In genomic region chr5:143404416-143405062, GRCh38 we compare ENCODE assay signal across 8 cellular contexts. TPM values are rescaled to one million over a fixed set of nuclear protein-coding genes. Genes with fewer than 3 reads are reported as not detected.
A peak's percentile ranks its signal among the peaks of the same experiment; 100 is the strongest.
DNase-seq lines count a peak whose midpoint lies in the region; ATAC-seq and TF ChIP-seq lines count a peak whose summit lies in the region.

No MANE protein-coding gene starts in this region.

- peak overlapping the region; percentile 85 to 93 for H3K4me3 Mint-ChIP-seq in CD14-positive monocyte
- peak overlapping the region; percentile 95 for H3K4me3 Mint-ChIP-seq in activated T-helper 1 cell treated with anti-CD3 and anti-CD28 coated beads, Interleukin-12 subunit alpha, Interleukin-12 subunit beta, Interleukin-2, Interleukin-4 antibody, amounts not matched to agents 30 ng/mL and 10 ng/mL and 1 ng/mL, durations not matched to agents 14 hours and 24 hours and 36 hours
- H3K4me3 Mint-ChIP-seq in naive thymus-derived CD8-positive, alpha-beta T cell, result peak overlapping the region; percentile 91 to 98 (median 96)

- H3K4me1 Mint-ChIP-seq in CD14-positive monocyte, result peaks cover 28% of the 10 kb centered on the region
- H3K4me1 Mint-ChIP-seq in activated T-helper 1 cell treated with anti-CD3 and anti-CD28 coated beads, Interleukin-12 subunit alpha, Interleukin-12 subunit beta, Interleukin-2, Interleukin-4 antibody, amounts not matched to agents 30 ng/mL and 10 ng/mL and 1 ng/mL, durations not matched to agents 14 hours and 24 hours and 36 hours (ENCODE audit: low read depth), result peaks cover 41% of the 10 kb centered on the region
- peaks cover 18 to 36% (median 34%) of the 10 kb centered on the region in 4 donors for H3K4me1 Mint-ChIP-seq in naive thymus-derived CD8-positive, alpha-beta T cell

- peaks cover 13 to 22% of the 10 kb centered on the region in 2 donors for H3K36me3 Mint-ChIP-seq in CD14-positive monocyte
- H3K36me3 Mint-ChIP-seq in activated T-helper 1 cell treated with anti-CD3 and anti-CD28 coated beads, Interleukin-12 subunit alpha, Interleukin-12 subunit beta, Interleukin-2, Interleukin-4 antibody, amounts not matched to agents 30 ng/mL and 10 ng/mL and 1 ng/mL, durations not matched to agents 14 hours and 24 hours and 36 hours (ENCODE audit: low read depth), result peaks cover 23% of the 10 kb centered on the region
- H3K36me3 Mint-ChIP-seq in naive thymus-derived CD8-positive, alpha-beta T cell, result peaks cover 0 to 14% (median 13%) of the 10 kb centered on the region in 3 donors

- peaks cover 0 to 2% (median 0%) of the 10 kb centered on the region in 7 donors for H3K9me3 Mint-ChIP-seq in CD14-positive monocyte
- H3K9me3 Mint-ChIP-seq in activated T-helper 1 cell treated with anti-CD3 and anti-CD28 coated beads, Interleukin-12 subunit alpha, Interleukin-12 subunit beta, Interleukin-2, Interleukin-4 antibody, amounts not matched to agents 30 ng/mL and 10 ng/mL and 1 ng/mL, durations not matched to agents 14 hours and 24 hours and 36 hours, result no peaks in the 10 kb centered on the region
- peaks cover 0 to 8% (median 0%) of the 10 kb centered on the region in 9 donors for H3K9me3 Mint-ChIP-seq in naive thymus-derived CD8-positive, alpha-beta T cell

- TF ChIP-seq CTCF in CD14-positive monocyte (IDR thresholded peaks at IDR 0.05), result no peak
- peak; percentile 12 for TF ChIP-seq CTCF in fibroblast of mammary gland (conservative IDR thresholded peaks at IDR 0.05; ENCODE audit: control insufficient read depth, insufficient read depth, low read depth, low read length)

- no peaks in the 10 kb centered on the region for H3K27me3 Mint-ChIP-seq in CD14-positive monocyte (ENCODE audit: low read depth in 3 of 3)
- no peaks in the 10 kb centered on the region for H3K27me3 Mint-ChIP-seq in activated T-helper 1 cell treated with anti-CD3 and anti-CD28 coated beads, Interleukin-12 subunit alpha, Interleukin-12 subunit beta, Interleukin-2, Interleukin-4 antibody, amounts not matched to agents 30 ng/mL and 10 ng/mL and 1 ng/mL, durations not matched to agents 14 hours and 24 hours and 36 hours (ENCODE audit: insufficient read depth)
- no peaks in the 10 kb centered on the region for H3K27me3 Mint-ChIP-seq in naive thymus-derived CD8-positive, alpha-beta T cell

- DNase-seq in CD14-positive monocyte (ENCODE audit: low spot score) (peak; percentile 78), fibroblast of mammary gland (ENCODE audit: low read depth) (peak; percentile 94)
- peak; percentile 62 for DNase-seq in activated T-helper 1 cell treated with anti-CD3 and anti-CD28 coated beads, Interleukin-12 subunit alpha, Interleukin-12 subunit beta, Interleukin-2, Interleukin-4 antibody, amounts not matched to agents 30 ng/mL and 10 ng/mL and 1 ng/mL, durations not matched to agents 14 hours and 24 hours and 36 hours (ENCODE audit: low spot score)
- DNase-seq in naive thymus-derived CD8-positive, alpha-beta T cell, result peak in 9 of 10 donors; percentile 67 to 84 (median 75)
- DNase-seq in stimulated activated naive CD4-positive, alpha-beta T cell (lab: John Stamatoyannopoulos, UW), result peak; percentile 70 to 92 (median 79)

- intact Hi-C loops in CD14-positive monocyte (cut with micrococcal nuclease), result loop anchor here (2.0 to 10.0 kb wide), 6 partner anchors 30 to 400 kb away; no protein-coding TSS in a partner anchor
- intact Hi-C loops in activated T-helper 1 cell treated with anti-CD3 and anti-CD28 coated beads, Interleukin-12 subunit alpha, Interleukin-12 subunit beta, Interleukin-2, Interleukin-4 antibody, amounts not matched to agents 30 ng/mL and 10 ng/mL and 1 ng/mL, durations not matched to agents 14 hours and 24 hours and 36 hours (cut with micrococcal nuclease), result loop anchor here (1.0 to 5.0 kb wide), 12 partner anchors 14 to 785 kb away; no protein-coding TSS in a partner anchor

- POLR2A ChIA-PET in naive thymus-derived CD8-positive, alpha-beta T cell (lab: Charles Lee), result interaction anchor here (0.6 to 3.4 kb wide), 24 partner anchors 9 to 800 kb away, joined by 3 to 190 read pairs (median 4); partner anchors contain the start of genes KCTD16 and YIPF5

- ATAC-seq in GM19395 (IDR thresholded peaks at IDR 0.05; ENCODE audit: unreplicated experiment) (peak; percentile 29), HG03520 (IDR thresholded peaks at IDR 0.05; ENCODE audit: unreplicated experiment) (peak; percentile 7)
- peak; percentile 41 to 44 for ATAC-seq in naive thymus-derived CD8-positive, alpha-beta T cell

- H3K4me3 ChIP-seq in fibroblast of mammary gland (ENCODE audit: control insufficient read depth, low read depth, low read length), result peak overlapping the region; percentile 61

- H3K27ac Mint-ChIP-seq in CD14-positive monocyte, result peak overlapping the region; percentile 98 to 99 (median 99)
- peak overlapping the region; percentile 99 for H3K27ac Mint-ChIP-seq in activated T-helper 1 cell treated with anti-CD3 and anti-CD28 coated beads, Interleukin-12 subunit alpha, Interleukin-12 subunit beta, Interleukin-2, Interleukin-4 antibody, amounts not matched to agents 30 ng/mL and 10 ng/mL and 1 ng/mL, durations not matched to agents 14 hours and 24 hours and 36 hours
- peak overlapping the region; percentile 98 to 99 (median 99) for H3K27ac Mint-ChIP-seq in naive thymus-derived CD8-positive, alpha-beta T cell

TF ChIP-seq in PFSK-1, 5 proteins besides CTCF, POLR2A, EP300 and RAD21:
- TF ChIP-seq TAF1 (IDR thresholded peaks at IDR 0.05; ENCODE audit: borderline replicate concordance, insufficient read depth, low read length) (no peak; the same call in 1 of the 2 replicates), POLR2AphosphoS5 (IDR thresholded peaks at IDR 0.05; ENCODE audit: low read depth, low read length) (0 out of 2 replicates have a peak, but pooled peaks have one; percentile 15), REST (IDR thresholded peaks at IDR 0.05; ENCODE audit: insufficient read depth in 1 of 2, low read depth in 2 of 2, low read length in 2 of 2) (peak in 1 of 2 experiments; percentile 23; a peak in 1 of 4 replicates), FOXP2 (optimal IDR thresholded peaks at IDR 0.05; ENCODE audit: borderline replicate concordance, extremely low read depth, extremely low read length, insufficient read depth) (no peak), SIN3A (IDR thresholded peaks at IDR 0.05; ENCODE audit: borderline replicate concordance, insufficient read depth, low read length) (0 out of 2 replicates have a peak, but pooled peaks have one; percentile 32)

RNA-seq across cellular contexts. Expression of gene NR3C1, which starts 1.1 kb away (rescaled TPM):
- polyA plus RNA-seq in CD14-positive monocyte, result 10 to 100 TPM; 75.1 to 82.8 TPM
- polyA plus RNA-seq in PFSK-1 (2012; ENCODE audit: insufficient read length, low read depth), result 20.4 TPM
- total RNA-seq in activated T-helper 1 cell treated with anti-CD3 and anti-CD28 coated beads, Interleukin-12 subunit alpha, Interleukin-12 subunit beta, Interleukin-2, Interleukin-4 antibody, amounts not matched to agents 30 ng/mL and 10 ng/mL and 1 ng/mL, durations not matched to agents 14 hours and 24 hours and 36 hours, result 62.7 TPM in 2 replicates
- total RNA-seq in naive thymus-derived CD8-positive, alpha-beta T cell, result 100 to 1,000 TPM; 131 to 133 TPM
- 10 to 100 TPM; 60.2 to 83.9 (median 67.1) TPM for polyA plus RNA-seq in naive thymus-derived CD8-positive, alpha-beta T cell

Comparison
In these comparisons a context has a peak if more than half of its experiments do, and no peak if none do; other contexts are left out.
1. Peak in every context shown above with its lines: DNase-seq, ATAC-seq and H3K4me3 ChIP-seq.